In the genomic region with DNA sequence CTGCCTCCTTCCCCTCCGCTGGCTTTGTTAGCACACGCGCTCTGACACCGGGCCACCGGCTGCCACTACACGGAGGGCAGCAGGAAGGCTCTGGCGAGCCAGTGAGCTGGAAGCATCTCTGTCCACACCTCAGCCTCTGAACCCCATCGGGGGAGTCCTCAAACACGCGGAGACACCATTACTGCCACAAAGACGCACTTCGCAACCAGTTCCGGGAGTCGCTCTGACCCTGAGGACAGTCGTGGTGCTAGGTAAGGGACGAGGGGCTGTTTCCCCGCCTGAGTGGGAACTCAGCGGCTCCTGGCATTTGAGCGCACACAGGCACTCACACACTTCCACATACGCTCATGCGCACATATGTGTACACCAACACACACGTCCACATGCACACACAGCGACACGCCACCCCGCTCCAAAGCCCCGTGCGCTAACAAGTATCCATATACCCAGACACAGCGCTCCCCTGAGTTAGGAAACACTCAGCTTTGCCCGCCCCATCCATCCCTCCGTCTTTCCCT, we compare ENCODE assay signal across 8 cellular contexts.
DNase-seq lines count a peak whose midpoint lies in the region; ATAC-seq and TF ChIP-seq lines count a peak whose summit lies in the region.

No MANE protein-coding gene starts in this region.

- H3F3A ChIP-seq in GM23338 (replicated peaks; ENCODE audit: low read depth) (peaks cover 9% of the 10 kb centered on the region; the same call in 1 of the 2 replicates), MM.1S (ENCODE audit: insufficient read depth, low read length) (peaks cover 16% of the 10 kb centered on the region), smooth muscle cell (ENCODE audit: low read depth) (no peaks in the 10 kb centered on the region)

- H3K36me3 ChIP-seq in GM23338 (ENCODE audit: insufficient read depth) (no peaks in the 10 kb centered on the region), MM.1S (replicated peaks; ENCODE audit: insufficient read depth, low read length) (no peaks in the 10 kb centered on the region), smooth muscle cell (ENCODE audit: low read depth) (no peaks in the 10 kb centered on the region)

- peaks cover 44% of the 10 kb centered on the region for H3K79me2 ChIP-seq in GM23338 (replicated peaks; ENCODE audit: insufficient read depth)
- H3K79me2 ChIP-seq in MM.1S (ENCODE audit: low read length): peaks cover 48% of the 10 kb centered on the region
- H3K79me2 ChIP-seq in smooth muscle cell (ENCODE audit: low read depth): peaks cover 18% of the 10 kb centered on the region

- H3K27me3 Mint-ChIP-seq in GM23338 (ENCODE audit: insufficient read depth, low read depth, poor library complexity): peaks cover 22% of the 10 kb centered on the region
- no peaks in the 10 kb centered on the region for H3K27me3 Mint-ChIP-seq in activated T-helper 1 cell treated with anti-CD3 and anti-CD28 coated beads, Interleukin-12 subunit alpha, Interleukin-12 subunit beta, Interleukin-2, Interleukin-4 antibody, amounts not matched to agents 30 ng/mL and 10 ng/mL and 1 ng/mL, durations not matched to agents 14 hours and 24 hours and 36 hours (ENCODE audit: insufficient read depth)

- H3K27ac Mint-ChIP-seq in GM23338: peak overlapping the region; percentile 91
- H3K27ac Mint-ChIP-seq in activated T-helper 1 cell treated with anti-CD3 and anti-CD28 coated beads, Interleukin-12 subunit alpha, Interleukin-12 subunit beta, Interleukin-2, Interleukin-4 antibody, amounts not matched to agents 30 ng/mL and 10 ng/mL and 1 ng/mL, durations not matched to agents 14 hours and 24 hours and 36 hours: peak overlapping the region; percentile 89

- H3K9me3 ChIP-seq in MM.1S (replicated peaks; ENCODE audit: insufficient read depth, low read length) (no peaks in the 10 kb centered on the region), smooth muscle cell (replicated peaks; ENCODE audit: low read depth) (no peaks in the 10 kb centered on the region)

- H3K9ac ChIP-seq in MM.1S (ENCODE audit: low read length) (peak overlapping the region; percentile 36; the same call in 1 of the 2 replicates), smooth muscle cell (ENCODE audit: low read depth) (no peak overlapping the region)

- H3K27ac ChIP-seq in GM23338 (ENCODE audit: low read depth) (peak overlapping the region; percentile 90), MM.1S (ENCODE audit: low read length) (no peak overlapping the region), smooth muscle cell (ENCODE audit: low read depth) (no peak overlapping the region)

- peak; percentile 44 for DNase-seq in NCI-H2196 (lab: John Stamatoyannopoulos, UW; ENCODE audit: unreplicated experiment)
- no peak for DNase-seq in NCI-H2196 treated with DMSO at 0.1 percent for 48 hours (lab: John Stamatoyannopoulos, UW; ENCODE audit: unreplicated experiment)
- no peak for DNase-seq in GM23338 (ENCODE audit: low spot score)
- no peak for DNase-seq in MM.1S
- no peak for DNase-seq in activated T-helper 1 cell treated with anti-CD3 and anti-CD28 coated beads, Interleukin-12 subunit alpha, Interleukin-12 subunit beta, Interleukin-2, Interleukin-4 antibody, amounts not matched to agents 30 ng/mL and 10 ng/mL and 1 ng/mL, durations not matched to agents 14 hours and 24 hours and 36 hours (ENCODE audit: low spot score)
- no peak for DNase-seq in smooth muscle cell (lab: John Stamatoyannopoulos, UW; ENCODE audit: unreplicated experiment)
- DNase-seq in NCI-H526 treated with DMSO at 0.1 percent for 48 hours (lab: John Stamatoyannopoulos, UW): no peak

- H3K9me2 ChIP-seq in GM23338 (ENCODE audit: insufficient read depth): no peaks in the 10 kb centered on the region
- H3K9me2 ChIP-seq in MM.1S (replicated peaks; ENCODE audit: insufficient read depth, low read length): no peaks in the 10 kb centered on the region

- H3K4me3 ChIP-seq in GM23338: peak overlapping the region; percentile 90
- H3K4me3 ChIP-seq in MM.1S (ENCODE audit: low read length): peak overlapping the region; percentile 97
- H3K4me3 ChIP-seq in iPS-11a (ENCODE audit: low read depth, low read length): peak overlapping the region; percentile 69
- H3K4me3 ChIP-seq in smooth muscle cell: peak overlapping the region; percentile 87

- H4K20me1 ChIP-seq in GM23338 (replicated peaks; ENCODE audit: insufficient read depth) (peaks cover 24% of the 10 kb centered on the region), MM.1S (ENCODE audit: insufficient read depth, low read length) (no peaks in the 10 kb centered on the region), smooth muscle cell (ENCODE audit: low read depth) (peaks cover 38% of the 10 kb centered on the region)

- H3K4me2 ChIP-seq in GM23338 (peak overlapping the region; percentile 97), MM.1S (ENCODE audit: low read depth, low read length) (peak overlapping the region; percentile 97), smooth muscle cell (peak overlapping the region; percentile 100)

- H3K4me3 Mint-ChIP-seq in GM23338: peak overlapping the region; percentile 91
- H3K4me3 Mint-ChIP-seq in activated T-helper 1 cell treated with anti-CD3 and anti-CD28 coated beads, Interleukin-12 subunit alpha, Interleukin-12 subunit beta, Interleukin-2, Interleukin-4 antibody, amounts not matched to agents 30 ng/mL and 10 ng/mL and 1 ng/mL, durations not matched to agents 14 hours and 24 hours and 36 hours: peak overlapping the region; percentile 93

- peaks cover 47% of the 10 kb centered on the region for H3K4me1 Mint-ChIP-seq in GM23338
- peaks cover 55% of the 10 kb centered on the region for H3K4me1 Mint-ChIP-seq in activated T-helper 1 cell treated with anti-CD3 and anti-CD28 coated beads, Interleukin-12 subunit alpha, Interleukin-12 subunit beta, Interleukin-2, Interleukin-4 antibody, amounts not matched to agents 30 ng/mL and 10 ng/mL and 1 ng/mL, durations not matched to agents 14 hours and 24 hours and 36 hours (ENCODE audit: low read depth)

- H2AFZ ChIP-seq in GM23338 (no peak overlapping the region), MM.1S (ENCODE audit: low read length) (peak overlapping the region; percentile 93), smooth muscle cell (ENCODE audit: low read depth) (peak overlapping the region; percentile 52)

- TF ChIP-seq CTCF in GM23338 (conservative IDR thresholded peaks at IDR 0.05; ENCODE audit: low read depth in 2 of 2) (no peak), MM.1S (IDR thresholded peaks at IDR 0.05; ENCODE audit: low read length) (no peak), smooth muscle cell (IDR thresholded peaks at IDR 0.05; ENCODE audit: borderline replicate concordance, insufficient read depth, poor library complexity, severe bottlenecking) (no peak)

- H3K4me1 ChIP-seq in GM23338 (ENCODE audit: insufficient read depth) (peaks cover 34% of the 10 kb centered on the region), MM.1S (ENCODE audit: low read length) (peaks cover 21% of the 10 kb centered on the region), smooth muscle cell (ENCODE audit: low read depth) (peaks cover 7% of the 10 kb centered on the region)

- intact Hi-C loops in activated T-helper 1 cell treated with anti-CD3 and anti-CD28 coated beads, Interleukin-12 subunit alpha, Interleukin-12 subunit beta, Interleukin-2, Interleukin-4 antibody, amounts not matched to agents 30 ng/mL and 10 ng/mL and 1 ng/mL, durations not matched to agents 14 hours and 24 hours and 36 hours (cut with micrococcal nuclease): loop anchor here (1.0 to 5.0 kb wide), 8 partner anchors 74 to 209 kb away; partner anchors contain the start of gene TXN

- H3K36me3 Mint-ChIP-seq in GM23338 (ENCODE audit: low read depth): peaks cover 3% of the 10 kb centered on the region; the same call in 2 of the 3 replicates
- peaks cover 18% of the 10 kb centered on the region for H3K36me3 Mint-ChIP-seq in activated T-helper 1 cell treated with anti-CD3 and anti-CD28 coated beads, Interleukin-12 subunit alpha, Interleukin-12 subunit beta, Interleukin-2, Interleukin-4 antibody, amounts not matched to agents 30 ng/mL and 10 ng/mL and 1 ng/mL, durations not matched to agents 14 hours and 24 hours and 36 hours (ENCODE audit: low read depth)

- ATAC-seq in GM23338: peak; percentile 4

- peaks cover 5% of the 10 kb centered on the region; the same call in 2 of the 3 replicates for H3K9me3 Mint-ChIP-seq in GM23338
- no peaks in the 10 kb centered on the region for H3K9me3 Mint-ChIP-seq in activated T-helper 1 cell treated with anti-CD3 and anti-CD28 coated beads, Interleukin-12 subunit alpha, Interleukin-12 subunit beta, Interleukin-2, Interleukin-4 antibody, amounts not matched to agents 30 ng/mL and 10 ng/mL and 1 ng/mL, durations not matched to agents 14 hours and 24 hours and 36 hours

- peaks cover 25% of the 10 kb centered on the region for H3K27me3 ChIP-seq in GM23338 (ENCODE audit: insufficient read depth)
- H3K27me3 ChIP-seq in MM.1S (replicated peaks; ENCODE audit: insufficient read depth, low read length): no peaks in the 10 kb centered on the region
- no peaks in the 10 kb centered on the region for H3K27me3 ChIP-seq in smooth muscle cell (ENCODE audit: low read depth)

- 2% methylated on average over 30 of the region's 30 CpGs for WGBS in smooth muscle cell (ENCODE audit: low lambda C conversion rate)

TF ChIP-seq in GM23338, 12 proteins besides CTCF, POLR2A, EP300 and RAD21 (continues in another document):
- TF ChIP-seq ETS1 (IDR thresholded peaks at IDR 0.05) (no peak), NANOG (IDR thresholded peaks at IDR 0.05; ENCODE audit: borderline replicate concordance) (no peak), STAT1 (IDR thresholded peaks at IDR 0.05; ENCODE audit: unreplicated experiment) (no peak), POLR2AphosphoS5 (IDR thresholded peaks at IDR 0.05; ENCODE audit: low read depth) (no peak), JUNB (IDR thresholded peaks at IDR 0.05; ENCODE audit: unreplicated experiment) (no peak), ZNF114 (CRISPR knock-in tag; IDR thresholded peaks at IDR 0.05) (no peak)
